In the genomic region with DNA sequence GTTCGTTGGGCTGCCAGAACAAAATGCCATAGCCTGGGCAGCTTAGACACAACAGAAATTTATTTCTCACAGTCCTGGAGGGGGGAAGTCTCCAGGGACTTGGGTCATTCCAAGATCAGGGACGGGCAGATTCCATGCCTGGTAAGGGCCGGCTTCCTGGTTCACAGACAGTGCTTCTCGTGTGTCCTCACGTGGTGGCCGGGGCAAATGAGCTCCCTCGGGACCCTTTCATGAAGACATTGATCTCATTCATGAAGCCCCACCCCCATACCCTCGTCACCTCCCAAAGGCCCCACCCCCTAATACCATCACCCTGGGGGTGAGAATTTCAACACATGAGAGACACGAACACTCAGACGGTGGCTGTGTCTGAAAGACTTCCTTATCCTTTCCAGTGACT, we compare ENCODE assay signal across 25 cellular contexts. TPM values are rescaled to one million over a fixed set of nuclear protein-coding genes. Genes with fewer than 3 reads are reported as not detected.
DNase-seq lines count a peak whose midpoint lies in the region; ATAC-seq and TF ChIP-seq lines count a peak whose summit lies in the region.
"Had no signal": no experiment of that assay in that cellular context is flagged by ENCODE, and none has a peak within 500 bp of the region (broad histone marks: within the 10 kb centered on the region; RNA-seq: fewer than 3 reads in every experiment).

No MANE protein-coding gene starts in this region.

- CTCF ChIA-PET in CD4-positive, alpha-beta memory T cell (lab: Charles Lee; ENCODE audit: partially characterized antibody) = interaction anchor here (1.0 kb wide), 1 partner anchor 96 kb away, joined by 3 read pairs; no protein-coding TSS in a partner anchor

- no peak overlapping the region for H3K27ac Mint-ChIP-seq in stimulated activated effector memory CD8-positive, alpha-beta T cell treated with anti-CD3 and anti-CD28 coated beads, Interleukin-12 subunit alpha, Interleukin-12 subunit beta, amount 100 ng/mL, for 72 hours
- no peak overlapping the region for H3K27ac Mint-ChIP-seq in stimulated activated memory B cell treated with anti-CD40 and anti-IgM and Interleukin-4, amounts not matched to agents 10 μg/mL and 1 μg/mL and 100 μg/mL, for 72 hours
- no peak overlapping the region for H3K27ac Mint-ChIP-seq in CD4-positive, alpha-beta memory T cell
- H3K27ac Mint-ChIP-seq: activated CD8-positive, alpha-beta T cell treated with anti-CD3 and anti-CD28 coated beads for 36 hours; naive thymus-derived CD8-positive, alpha-beta T cell had no signal

- H3K4me1 ChIP-seq in CD4-positive, alpha-beta memory T cell (ENCODE audit: insufficient read depth, low read length) = no peaks in the 10 kb centered on the region
- H3K4me1 ChIP-seq: adrenal gland, parathyroid adenoma had no signal

- intact Hi-C loops in CD4-positive, alpha-beta memory T cell (cut with micrococcal nuclease) = no loop called here

- no peak overlapping the region for H3K4me3 Mint-ChIP-seq in stimulated activated effector memory CD8-positive, alpha-beta T cell treated with anti-CD3 and anti-CD28 coated beads, Interleukin-12 subunit alpha, Interleukin-12 subunit beta, amount 100 ng/mL, for 72 hours
- H3K4me3 Mint-ChIP-seq in stimulated activated memory B cell treated with anti-CD40 and anti-IgM and Interleukin-4, amounts not matched to agents 10 μg/mL and 1 μg/mL and 100 μg/mL, for 72 hours = no peak overlapping the region
- no peak overlapping the region for H3K4me3 Mint-ChIP-seq in CD4-positive, alpha-beta memory T cell
- H3K4me3 Mint-ChIP-seq: activated CD8-positive, alpha-beta T cell treated with anti-CD3 and anti-CD28 coated beads for 36 hours; naive thymus-derived CD8-positive, alpha-beta T cell had no signal

- no peaks in the 10 kb centered on the region for H3K36me3 Mint-ChIP-seq in stimulated activated effector memory CD8-positive, alpha-beta T cell treated with anti-CD3 and anti-CD28 coated beads, Interleukin-12 subunit alpha, Interleukin-12 subunit beta, amount 100 ng/mL, for 72 hours
- peaks cover 15% of the 10 kb centered on the region for H3K36me3 Mint-ChIP-seq in stimulated activated memory B cell treated with anti-CD40 and anti-IgM and Interleukin-4, amounts not matched to agents 10 μg/mL and 1 μg/mL and 100 μg/mL, for 72 hours
- peaks cover 0 to 2% of the 10 kb centered on the region in 2 donors for H3K36me3 Mint-ChIP-seq in CD4-positive, alpha-beta memory T cell
- H3K36me3 Mint-ChIP-seq: naive thymus-derived CD8-positive, alpha-beta T cell had no signal

- no peak overlapping the region for H3K27ac ChIP-seq in brain microvascular endothelial cell
- no peak overlapping the region for H3K27ac ChIP-seq in CD4-positive, alpha-beta memory T cell (ENCODE audit: low read depth, low read length)
- H3K27ac ChIP-seq: adrenal gland, cardiac muscle cell, dorsolateral prefrontal cortex, parathyroid adenoma, right lobe of liver, SK-N-MC had no signal

- H3K27me3 Mint-ChIP-seq in stimulated activated memory B cell treated with anti-CD40 and anti-IgM and Interleukin-4, amounts not matched to agents 10 μg/mL and 1 μg/mL and 100 μg/mL, for 72 hours = no peaks in the 10 kb centered on the region
- no peaks in the 10 kb centered on the region for H3K27me3 Mint-ChIP-seq in CD4-positive, alpha-beta memory T cell
- H3K27me3 Mint-ChIP-seq: activated CD8-positive, alpha-beta T cell treated with anti-CD3 and anti-CD28 coated beads for 36 hours; naive thymus-derived CD8-positive, alpha-beta T cell had no signal

- no peaks in the 10 kb centered on the region for H3K27me3 ChIP-seq in brain microvascular endothelial cell (replicated peaks)
- H3K27me3 ChIP-seq in CD4-positive, alpha-beta memory T cell (ENCODE audit: insufficient read depth, low read length) = no peaks in the 10 kb centered on the region
- H3K27me3 ChIP-seq: adrenal gland, cardiac muscle cell, dorsolateral prefrontal cortex, right lobe of liver had no signal

- in situ Hi-C loops in brain microvascular endothelial cell (cut with HindIII; ENCODE audit: low pct_ligation_motif_present, low sequenced_read_pairs) = no loop called here

- ATAC-seq in stimulated activated effector memory CD8-positive, alpha-beta T cell treated with anti-CD3 and anti-CD28 coated beads, Interleukin-12 subunit alpha, Interleukin-12 subunit beta, amount 100 ng/mL, for 72 hours = no peak
- ATAC-seq in stimulated activated memory B cell treated with anti-CD40 and anti-IgM and Interleukin-4, amounts not matched to agents 10 μg/mL and 1 μg/mL and 100 μg/mL, for 72 hours = no peak
- ATAC-seq: activated CD8-positive, alpha-beta T cell treated with anti-CD3 and anti-CD28 coated beads for 36 hours; left cardiac atrium; naive thymus-derived CD8-positive, alpha-beta T cell; right lobe of liver had no signal

- POLR2A ChIA-PET in CD4-positive, alpha-beta memory T cell (lab: Charles Lee; ENCODE audit: partially characterized antibody) = no interaction called here

- H3K4me3 ChIP-seq in brain microvascular endothelial cell (ENCODE audit: low read depth, low read length) = no peak overlapping the region
- H3K4me3 ChIP-seq in CD4-positive, alpha-beta memory T cell (ENCODE audit: low read length in 2 of 2) = no peak overlapping the region
- H3K4me3 ChIP-seq: adrenal gland, cardiac muscle cell, dorsolateral prefrontal cortex, HAP-1, right lobe of liver, SK-N-MC had no signal

- DNase-seq in CD1c-positive myeloid dendritic cell (ENCODE audit: extremely low spot score) = peak; percentile 16
- peak; percentile 57 to 78 for DNase-seq in NCI-H526 (lab: John Stamatoyannopoulos, UW)
- peak; percentile 63 for DNase-seq in brain microvascular endothelial cell
- DNase-seq in myocyte (ENCODE audit: low read depth) = peak; percentile 82
- no peak for DNase-seq in stimulated activated effector memory CD8-positive, alpha-beta T cell treated with anti-CD3 and anti-CD28 coated beads, Interleukin-12 subunit alpha, Interleukin-12 subunit beta, amount 100 ng/mL, for 72 hours (ENCODE audit: low spot score in 2 of 2)
- DNase-seq in AML-193 (lab: John Stamatoyannopoulos, UW) = no peak
- DNase-seq in CD4-positive, alpha-beta memory T cell = no peak
- DNase-seq: activated CD4-positive, CD25-positive, alpha-beta regulatory T cell; activated CD8-positive, alpha-beta T cell treated with anti-CD3 and anti-CD28 coated beads for 36 hours; activated gamma-delta T cell treated with Interleukin-2 at 50 U/mL for 16 hours; adrenal gland; DMS79 treated with DMSO at 0.1 percent for 48 hours; dorsolateral prefrontal cortex; left cardiac atrium; mesenchymal stem cell; naive thymus-derived CD8-positive, alpha-beta T cell; NCI-H1417 treated with DMSO at 0.1 percent for 48 hours; NCI-H2171 treated with DMSO at 0.1 percent for 48 hours; OCI-M1; right lobe of liver had no signal

- H3K9me3 Mint-ChIP-seq in stimulated activated effector memory CD8-positive, alpha-beta T cell treated with anti-CD3 and anti-CD28 coated beads, Interleukin-12 subunit alpha, Interleukin-12 subunit beta, amount 100 ng/mL, for 72 hours = no peaks in the 10 kb centered on the region
- H3K9me3 Mint-ChIP-seq in stimulated activated memory B cell treated with anti-CD40 and anti-IgM and Interleukin-4, amounts not matched to agents 10 μg/mL and 1 μg/mL and 100 μg/mL, for 72 hours = no peaks in the 10 kb centered on the region
- H3K9me3 Mint-ChIP-seq in CD4-positive, alpha-beta memory T cell = no peaks in the 10 kb centered on the region
- H3K9me3 Mint-ChIP-seq: activated CD8-positive, alpha-beta T cell treated with anti-CD3 and anti-CD28 coated beads for 36 hours; naive thymus-derived CD8-positive, alpha-beta T cell had no signal

- H3K36me3 ChIP-seq in brain microvascular endothelial cell (replicated peaks) = no peaks in the 10 kb centered on the region
- H3K36me3 ChIP-seq in CD4-positive, alpha-beta memory T cell (ENCODE audit: insufficient read depth, low read length) = no peaks in the 10 kb centered on the region
- H3K36me3 ChIP-seq: adrenal gland, cardiac muscle cell had no signal

- no peak for TF ChIP-seq CTCF in brain microvascular endothelial cell (IDR thresholded peaks at IDR 0.05; ENCODE audit: low read depth, low read length, missing control alignments)

- peaks cover 14% of the 10 kb centered on the region for H3K4me1 Mint-ChIP-seq in stimulated activated effector memory CD8-positive, alpha-beta T cell treated with anti-CD3 and anti-CD28 coated beads, Interleukin-12 subunit alpha, Interleukin-12 subunit beta, amount 100 ng/mL, for 72 hours
- H3K4me1 Mint-ChIP-seq in stimulated activated memory B cell treated with anti-CD40 and anti-IgM and Interleukin-4, amounts not matched to agents 10 μg/mL and 1 μg/mL and 100 μg/mL, for 72 hours = no peaks in the 10 kb centered on the region
- peaks cover 0 to 8% (median under 1%) of the 10 kb centered on the region in 4 donors for H3K4me1 Mint-ChIP-seq in CD4-positive, alpha-beta memory T cell

- H3K9me3 ChIP-seq in CD4-positive, alpha-beta memory T cell (ENCODE audit: control insufficient read depth in 1 of 2, low read length in 2 of 2) = no peaks in the 10 kb centered on the region
- H3K9me3 ChIP-seq: adrenal gland, HAP-1, right lobe of liver had no signal

RNA-seq across cellular contexts. Expression of gene ACOT7, which starts 51.5 kb away (rescaled TPM):
- total RNA-seq in myocyte = 18.7 and 35.2 TPM in 2 replicates
- polyA plus RNA-seq in myocyte (2012) = 53.9 TPM
- total RNA-seq in CD4-positive, alpha-beta memory T cell = 1 to 10 TPM; 2.7 to 3.1 TPM
- polyA plus RNA-seq in CD4-positive, alpha-beta memory T cell = 1 to 10 TPM; 6.5 to 7.4 TPM

Comparison
In these comparisons a context has a peak if more than half of its experiments do, and no peak if none do; other contexts are left out.
1. DNase-seq: peak in CD1c-positive myeloid dendritic cell (single experiment), NCI-H526 (2 of 2), brain microvascular endothelial cell (single experiment) and myocyte (single experiment); none in stimulated activated effector memory CD8-positive, alpha-beta T cell treated with anti-CD3 and anti-CD28 coated beads, Interleukin-12 subunit alpha, Interleukin-12 subunit beta, amount 100 ng/mL, for 72 hours (0 of 2), AML-193 (0 of 2) and CD4-positive, alpha-beta memory T cell (0 of 5).